In genomic region chr16:51151435-51151950, GRCh38 we compare ENCODE assay signal across 9 cellular contexts. TPM values are rescaled to one million over a fixed set of nuclear protein-coding genes. Genes with fewer than 3 reads are reported as not detected.
DNase-seq lines count a peak whose midpoint lies in the region; ATAC-seq and TF ChIP-seq lines count a peak whose summit lies in the region.
"Had no signal": no experiment of that assay in that cellular context is flagged by ENCODE, and none has a peak within 500 bp of the region (broad histone marks: within the 10 kb centered on the region; RNA-seq: fewer than 3 reads in every experiment).

No MANE protein-coding gene starts in this region.

- no peak overlapping the region for H2AFZ ChIP-seq in H9 (ENCODE audit: low read length)

- H3K4me1 Mint-ChIP-seq in H9 = peaks cover 51 to 53% of the 10 kb centered on the region in 2 experiments

- no peak overlapping the region for H4K5ac ChIP-seq in H9 (ENCODE audit: insufficient read length, low read depth, low read length)

- H4K8ac ChIP-seq in H9 (replicated peaks; ENCODE audit: insufficient read length, low read depth, low read length) = no peak overlapping the region

- no peak overlapping the region for H2AK5ac ChIP-seq in H9 (ENCODE audit: insufficient read length, low read length)

- H2BK15ac ChIP-seq in H9 (ENCODE audit: low read depth, low read length) = no peak overlapping the region

- TF ChIP-seq CTCF in H9 (conservative IDR thresholded peaks at IDR 0.05) (no peak), heart right ventricle (IDR thresholded peaks at IDR 0.05) (no peak), retinal pigment epithelial cell (conservative IDR thresholded peaks at IDR 0.05; ENCODE audit: low read depth, low read length) (no peak)

- H4K20me1 ChIP-seq in H9 (ENCODE audit: control insufficient read depth, insufficient read depth, insufficient read length) = no peaks in the 10 kb centered on the region

- no peak overlapping the region for H2BK5ac ChIP-seq in H9 (ENCODE audit: insufficient read length, low read length)

- no peak overlapping the region for H4K91ac ChIP-seq in H9 (ENCODE audit: insufficient read length, low read depth, low read length)

- peak overlapping the region; percentile 83; the same call in 1 of the 2 replicates for H3K14ac ChIP-seq in H9 (ENCODE audit: insufficient read depth, low read length)

- peaks cover 34% of the 10 kb centered on the region for H3K27me3 Mint-ChIP-seq in H9 (ENCODE audit: low read depth)

- H3K27ac ChIP-seq in H9 (ENCODE audit: insufficient read length, low read depth, low read length) = no peak overlapping the region
- H3K27ac ChIP-seq in SJCRH30 = peak overlapping the region; percentile 12; the same call in 1 of the 2 replicates
- H3K27ac ChIP-seq in heart right ventricle = peak overlapping the region in 2 of 10 donors; percentile 15 to 50

- H3K4me1 ChIP-seq in H9 (ENCODE audit: insufficient read depth, low read length) (peaks cover 4% of the 10 kb centered on the region), SJCRH30 (no peaks in the 10 kb centered on the region), heart right ventricle (peaks cover 0 to 52% (median 29%) of the 10 kb centered on the region in 9 donors)

- WGBS in H9 (ENCODE audit: extremely low coverage, insufficient read length, low lambda C conversion rate) = no CpG with 5 or more reads among the region's 60 CpGs
- WGBS in heart right ventricle, 2 donors = 0 to 1% methylated on average over 56 to 57 of the region's 60 CpGs

- peaks cover 11% of the 10 kb centered on the region; the same call in 1 of the 2 replicates for H3K27me3 ChIP-seq in H9 (ENCODE audit: insufficient read depth, low read length)
- H3K27me3 ChIP-seq in SJCRH30 = no peaks in the 10 kb centered on the region
- H3K27me3 ChIP-seq in heart right ventricle = peaks cover 25 to 99% (median 97%) of the 10 kb centered on the region in 7 donors

- H3K9me3 Mint-ChIP-seq in H9 = no peaks in the 10 kb centered on the region; a peak in 2 of 5 replicates

- no peak overlapping the region for H3K9ac ChIP-seq in H9 (ENCODE audit: extremely low read depth, insufficient read length, low read length)

- H3K36me3 Mint-ChIP-seq in H9 (ENCODE audit: insufficient read depth in 1 of 3, low read depth in 3 of 3) = peaks cover 0 to 24% (median 14%) of the 10 kb centered on the region in 3 experiments; a peak in 5 of 7 replicates

- peaks cover 55% of the 10 kb centered on the region for H3K23me2 ChIP-seq in H9 (ENCODE audit: insufficient read length, low read depth, low read length, poor library complexity, severe bottlenecking)

- no peak overlapping the region for H2BK12ac ChIP-seq in H9 (ENCODE audit: insufficient read length, low read depth, low read length)

- H3K4ac ChIP-seq in H9 (ENCODE audit: low read depth, low read length) = no peak overlapping the region

- H3K56ac ChIP-seq in H9 (ENCODE audit: insufficient read length, low read depth, low read length) = no peak overlapping the region

- H2BK120ac ChIP-seq in H9 (ENCODE audit: low read depth, low read length, poor library complexity, severe bottlenecking) = no peak overlapping the region

- no peak overlapping the region for H3K23ac ChIP-seq in H9 (ENCODE audit: insufficient read length, low read depth, low read length)

- H3K36me3 ChIP-seq in SJCRH30 (no peaks in the 10 kb centered on the region), heart right ventricle (no peaks in the 10 kb centered on the region)

- intact Hi-C loops in heart right ventricle (cut with DNase I) = no loop called here

- no peak overlapping the region for H3K18ac ChIP-seq in H9 (ENCODE audit: insufficient read length, low read depth, low read length)

- no peak overlapping the region; a peak in 2 of 7 replicates for H3K27ac Mint-ChIP-seq in H9

- H3K4me3 Mint-ChIP-seq in H9 = peak overlapping the region; percentile 91 to 96

- H3K79me2 ChIP-seq in H9 (ENCODE audit: insufficient read depth, low read length) = peaks cover 21% of the 10 kb centered on the region; the same call in 1 of the 2 replicates

- H3K4me3 ChIP-seq in SJCRH30 = peak overlapping the region; percentile 59
- peak overlapping the region; percentile 35 to 63 (median 52) for H3K4me3 ChIP-seq in heart right ventricle
- peak overlapping the region; percentile 57 for H3K4me3 ChIP-seq in retinal pigment epithelial cell (ENCODE audit: low read length)

- H3K9me3 ChIP-seq in H9 (ENCODE audit: control insufficient read depth, low read depth, low read length) = no peaks in the 10 kb centered on the region
- no peaks in the 10 kb centered on the region for H3K9me3 ChIP-seq in SJCRH30 (replicated peaks)
- no peaks in the 10 kb centered on the region for H3K9me3 ChIP-seq in heart right ventricle

- ATAC-seq in heart right ventricle (peak in 7 of 8 donors; percentile 25 to 64 (median 40)), GM21367 (IDR thresholded peaks at IDR 0.05; ENCODE audit: unreplicated experiment) (no peak), GM18498 (IDR thresholded peaks at IDR 0.05; ENCODE audit: unreplicated experiment) (no peak)

- H3T11ph ChIP-seq in H9 (ENCODE audit: low read length) = no peak overlapping the region

- no peak overlapping the region for H2BK20ac ChIP-seq in H9 (ENCODE audit: low read depth, low read length, poor library complexity, severe bottlenecking)

- H3K4me2 ChIP-seq in H9 (ENCODE audit: insufficient read depth, insufficient read length, low read length) = peak overlapping the region; percentile 93

- H3K79me1 ChIP-seq in H9 (ENCODE audit: insufficient read depth, low read depth, low read length, poor library complexity, severe bottlenecking) = no peaks in the 10 kb centered on the region

- DNase-seq in H9 = peak; percentile 88
- DNase-seq in SJCRH30 = peak; percentile 32 to 51
- DNase-seq in heart right ventricle = peak; percentile 53 to 63
- no peak for DNase-seq in retinal pigment epithelial cell (ENCODE audit: low read depth)
- no peak for DNase-seq in T-helper 9 cell
- no peak for DNase-seq in foreskin melanocyte

RNA-seq across cellular contexts. Expression of gene SALL1, which starts 0.4 kb away (rescaled TPM):
- total RNA-seq in H9 (2021) (87.6 and 101 TPM in 2 replicates), heart right ventricle (1 to 10 TPM in 2 of 10 donors, under 1 TPM in 7, not detected in 1; 0.05 to 2.0 (median 0.56) TPM)
- total RNA-seq in SJCRH30 (2014; rRNA removed; shearing (Covaris generic)) = 2.0 and 2.3 TPM in 2 replicates
- under 1 TPM; 0.22 to 0.25 TPM for polyA plus RNA-seq in heart right ventricle
- total RNA-seq: LHCN-M2 had no signal

Comparison
In these comparisons a context has a peak if more than half of its experiments do, and no peak if none do; other contexts are left out.
1. DNase-seq: peak in H9 (single experiment), SJCRH30 (2 of 2) and heart right ventricle (2 of 2); none in retinal pigment epithelial cell (single experiment), T-helper 9 cell (single experiment) and foreskin melanocyte (single experiment).
2. ATAC-seq: peak in heart right ventricle (7 of 8); none in GM21367 (single experiment) and GM18498 (single experiment).
3. RNA of gene SALL1, which starts 0.4 kb away (total RNA-seq): 87.6 to 101 TPM in H9; 2.0 to 2.3 TPM in SJCRH30 and 0.05 to 2.0 TPM in heart right ventricle; every median in the first group is over 10 times any median in the second.
4. Peak in every context shown above with its lines, with median percentiles within 50 percentile points of each other: H3K4me3 ChIP-seq.